Comparison of ENCODE assay signal across 9 cellular contexts in genomic region chr3:177145402-177145801, GRCh38. TPM values are rescaled to one million over a fixed set of nuclear protein-coding genes. Genes with fewer than 3 reads are reported as not detected.
DNase-seq lines count a peak whose midpoint lies in the region; ATAC-seq and TF ChIP-seq lines count a peak whose summit lies in the region.
"Had no signal": no experiment of that assay in that cellular context is flagged by ENCODE, and none has a peak within 500 bp of the region (broad histone marks: within the 10 kb centered on the region; RNA-seq: fewer than 3 reads in every experiment).

No MANE protein-coding gene starts in this region.

- TF ChIP-seq CTCF in GM13977 (IDR thresholded peaks at IDR 0.05; ENCODE audit: extremely low read depth, insufficient read depth, missing control alignments) (no peak), KMS-11 (conservative IDR thresholded peaks at IDR 0.05; ENCODE audit: low read depth, low read length) (no peak), hepatocyte (IDR thresholded peaks at IDR 0.05; ENCODE audit: poor library complexity) (no peak), body of pancreas (IDR thresholded peaks at IDR 0.05) (no peak), stomach (IDR thresholded peaks at IDR 0.05) (no peak)

- in situ Hi-C loops in GM13977 (cut with MboI; ENCODE audit: low pct_unique_long_range_greater_than_20kb, low sequenced_read_pairs, unreplicated experiment) = no loop called here

- H3K36me3 ChIP-seq in KMS-11 (ENCODE audit: insufficient read depth) (no peaks in the 10 kb centered on the region; the same call in 1 of the 2 replicates), hepatocyte (replicated peaks; ENCODE audit: insufficient read depth, low read depth) (no peaks in the 10 kb centered on the region), body of pancreas (replicated peaks in 1 of 2; ENCODE audit: insufficient read depth in 1 of 2, low read depth in 2 of 2) (no peaks in the 10 kb centered on the region), stomach (no peaks in the 10 kb centered on the region)

- H3K9me3 ChIP-seq in hepatocyte (ENCODE audit: low read depth) = no peaks in the 10 kb centered on the region
- no peaks in the 10 kb centered on the region for H3K9me3 ChIP-seq in body of pancreas
- H3K9me3 ChIP-seq in stomach = no peaks in the 10 kb centered on the region

- H3K9ac ChIP-seq in KMS-11 = peak overlapping the region; percentile 86

- TF ChIP-seq EP300 in stomach (IDR thresholded peaks at IDR 0.05) = no peak

- peaks cover 99% of the 10 kb centered on the region for H3K4me1 ChIP-seq in KMS-11 (ENCODE audit: low read depth, poor library complexity, severe bottlenecking)
- H3K4me1 ChIP-seq in hepatocyte (ENCODE audit: insufficient read depth) = peaks cover 14% of the 10 kb centered on the region
- peaks cover 29% of the 10 kb centered on the region for H3K4me1 ChIP-seq in body of pancreas
- peaks cover 20 to 82% (median 55%) of the 10 kb centered on the region in 4 donors for H3K4me1 ChIP-seq in stomach

- H3K27ac ChIP-seq in KMS-11 (peak overlapping the region; percentile 98), hepatocyte (peak overlapping the region; percentile 17), body of pancreas (no peak overlapping the region), stomach (no peak overlapping the region)

- H3K4me3 ChIP-seq in KMS-11 (IDR thresholded peaks at IDR 0.05; ENCODE audit: insufficient read depth, low read depth, low read length) (no peak overlapping the region), hepatocyte (no peak overlapping the region), body of pancreas (no peak overlapping the region), stomach (no peak overlapping the region)

- intact Hi-C loops in body of pancreas (cut with DNase I) = no loop called here
- intact Hi-C loops in stomach (cut with DNase I; ENCODE audit: low total_unique reads) = no loop called here

- H3K79me2 ChIP-seq in KMS-11 (ENCODE audit: insufficient read depth, low read depth) (peaks cover 100% of the 10 kb centered on the region), hepatocyte (peaks cover 100% of the 10 kb centered on the region)

- H4K20me1 ChIP-seq in KMS-11 (ENCODE audit: insufficient read depth) (peaks cover 25% of the 10 kb centered on the region), hepatocyte (ENCODE audit: insufficient read depth, poor library complexity, severe bottlenecking) (peaks cover 96% of the 10 kb centered on the region)

- no peak for TF ChIP-seq POLR2A in body of pancreas (IDR thresholded peaks at IDR 0.05)
- TF ChIP-seq POLR2A in stomach (IDR thresholded peaks at IDR 0.05) = no peak

- ATAC-seq in GM21423 (IDR thresholded peaks at IDR 0.05; ENCODE audit: unreplicated experiment) (peak; percentile 28), body of pancreas (no peak), SK-N-SH treated with all-trans-retinoic acid at 6 μM for 48 hours (no peak)

- H3K27me3 ChIP-seq in KMS-11 (ENCODE audit: insufficient read depth, low read depth) (no peaks in the 10 kb centered on the region), hepatocyte (no peaks in the 10 kb centered on the region), body of pancreas (no peaks in the 10 kb centered on the region), stomach (no peaks in the 10 kb centered on the region)

- H2AFZ ChIP-seq in KMS-11 (ENCODE audit: low read depth) = no peak overlapping the region
- no peak overlapping the region for H2AFZ ChIP-seq in hepatocyte

- H3K9me2 ChIP-seq in hepatocyte (replicated peaks; ENCODE audit: insufficient read depth) = no peaks in the 10 kb centered on the region

- DNase-seq in GM13977 (ENCODE audit: low spot score) (peak; percentile 27), hepatocyte (ENCODE audit: low spot score) (no peak), body of pancreas (no peak), glomerular visceral epithelial cell (ENCODE audit: extremely low spot score) (no peak), stomach (no peak)
- DNase-seq: KBM-7 had no signal

- 96% methylated on average over 1 of the region's 1 CpG for WGBS in hepatocyte (ENCODE audit: low lambda C conversion rate, missing lambda C conversion rate)
- WGBS in body of pancreas, 2 donors = 88% methylated on average over 1 of the region's 1 CpG
- WGBS in stomach, 5 donors = 43 to 70% (median 59%) methylated on average over 1 of the region's 1 CpG

- H3K4me2 ChIP-seq in KMS-11 (peak overlapping the region; percentile 94), hepatocyte (no peak overlapping the region)

TF ChIP-seq in SK-N-SH treated with all-trans-retinoic acid at 6 μM for 48 hours, 23 proteins besides CTCF, POLR2A, EP300 and RAD21:
- TF ChIP-seq GLIS3 (CRISPR knock-in tag; IDR thresholded peaks at IDR 0.05) (no peak), ZNF8 (CRISPR knock-in tag; IDR thresholded peaks at IDR 0.05) (no peak), ISL1 (CRISPR knock-in tag; IDR thresholded peaks at IDR 0.05) (no peak), TOX (CRISPR knock-in tag; IDR thresholded peaks at IDR 0.05; ENCODE audit: borderline replicate concordance) (no peak), POU6F1 (CRISPR knock-in tag; IDR thresholded peaks at IDR 0.05; ENCODE audit: borderline replicate concordance, low read depth) (no peak), BACH2 (CRISPR knock-in tag; IDR thresholded peaks at IDR 0.05; ENCODE audit: borderline replicate concordance) (no peak), ZNF565 (CRISPR knock-in tag; conservative IDR thresholded peaks at IDR 0.05; ENCODE audit: low read depth) (no peak), OSR1 (CRISPR knock-in tag; IDR thresholded peaks at IDR 0.05) (no peak), ZFP30 (CRISPR knock-in tag; IDR thresholded peaks at IDR 0.05) (no peak), ZNF70 (CRISPR knock-in tag; IDR thresholded peaks at IDR 0.05) (no peak), CSDC2 (CRISPR knock-in tag; IDR thresholded peaks at IDR 0.05) (no peak), TSHZ2 (CRISPR knock-in tag; IDR thresholded peaks at IDR 0.05) (no peak), ESRRG (CRISPR knock-in tag; IDR thresholded peaks at IDR 0.05) (no peak), TCF4 (CRISPR knock-in tag; IDR thresholded peaks at IDR 0.05; ENCODE audit: borderline replicate concordance) (no peak), ZC3H10 (CRISPR knock-in tag; IDR thresholded peaks at IDR 0.05) (no peak), PPARA (CRISPR knock-in tag; IDR thresholded peaks at IDR 0.05; ENCODE audit: borderline replicate concordance) (no peak), CREB5 (CRISPR knock-in tag; IDR thresholded peaks at IDR 0.05; ENCODE audit: low read depth) (no peak), SNAI2 (CRISPR knock-in tag; IDR thresholded peaks at IDR 0.05) (no peak)

RNA-seq across cellular contexts. Expression of gene TBL1XR1, which starts 51.9 kb away (rescaled TPM):
- total RNA-seq in hepatocyte (122 and 165 TPM in 2 replicates), body of pancreas (10 to 100 TPM; 34.3 to 57.9 TPM), stomach (100 to 1,000 TPM in 1 of 5 donors, 10 to 100 TPM in 4; 11.6 to 217 (median 66.5) TPM)
- polyA plus RNA-seq in hepatocyte (30.2 and 30.4 TPM in 2 replicates), stomach (10 to 100 TPM; 17.9 to 22.3 (median 20.2) TPM)

Comparison
In these comparisons a context has a peak if more than half of its experiments do, and no peak if none do; other contexts are left out.
1. H3K27ac ChIP-seq: peak in KMS-11 (single experiment) and hepatocyte (single experiment); none in body of pancreas (0 of 4) and stomach (0 of 5).